Comparison of ENCODE assay signal across 20 cellular contexts in genomic region chr12:132476421-132476820, GRCh38. TPM values are rescaled to one million over a fixed set of nuclear protein-coding genes. Genes with fewer than 3 reads are reported as not detected.
A peak's percentile ranks its signal among the peaks of the same experiment; 100 is the strongest.
DNase-seq lines count a peak whose midpoint lies in the region; ATAC-seq and TF ChIP-seq lines count a peak whose summit lies in the region.
"Had no signal": no experiment of that assay in that cellular context is flagged by ENCODE, and none has a peak within 500 bp of the region (broad histone marks: within the 10 kb centered on the region; RNA-seq: fewer than 3 reads in every experiment).

No MANE protein-coding gene starts in this region.

- H3K4me1 Mint-ChIP-seq in T-helper 1 cell treated with Interleukin-12 subunit alpha and Interleukin-12 subunit beta and Interleukin-4 antibody, amounts not matched to agents 30 μg/mL and 1 μg/mL, for 36 hours (ENCODE audit: low read depth), result peaks cover 14% of the 10 kb centered on the region
- no peaks in the 10 kb centered on the region for H3K4me1 Mint-ChIP-seq in chondrocyte (ENCODE audit: low read depth)
- peaks cover 40% of the 10 kb centered on the region for H3K4me1 Mint-ChIP-seq in stimulated activated effector memory CD8-positive, alpha-beta T cell treated with anti-CD3 and anti-CD28 coated beads, Interleukin-12 subunit alpha, Interleukin-12 subunit beta, amount 100 ng/mL, for 72 hours

- H3K4me1 ChIP-seq in right cardiac atrium (ENCODE audit: control insufficient read depth, insufficient read depth, low read length) (no peaks in the 10 kb centered on the region), left ventricle myocardium inferior (no peaks in the 10 kb centered on the region), thyroid gland (no peaks in the 10 kb centered on the region)
- H3K4me1 ChIP-seq: adrenal gland, breast epithelium, uterus had no signal

- no peak for TF ChIP-seq POLR2A in thyroid gland (IDR thresholded peaks at IDR 0.05)

- H3K27me3 ChIP-seq in right cardiac atrium (ENCODE audit: control insufficient read depth, insufficient read depth) (no peaks in the 10 kb centered on the region), left ventricle myocardium inferior (ENCODE audit: low read depth) (peaks cover 32% of the 10 kb centered on the region), thyroid gland (no peaks in the 10 kb centered on the region)
- H3K27me3 ChIP-seq: uterus had no signal

- H3K27me3 Mint-ChIP-seq in T-helper 1 cell treated with Interleukin-12 subunit alpha and Interleukin-12 subunit beta and Interleukin-4 antibody, amounts not matched to agents 30 μg/mL and 1 μg/mL, for 36 hours (ENCODE audit: low read depth), result peaks cover 3% of the 10 kb centered on the region
- peaks cover 11% of the 10 kb centered on the region for H3K27me3 Mint-ChIP-seq in chondrocyte (ENCODE audit: low read depth)

- in situ Hi-C loops in G401 (cut with HindIII; ENCODE audit: low sequenced_read_pairs), result no loop called here

- H3K9me3 ChIP-seq in right cardiac atrium (ENCODE audit: control insufficient read depth, low read length), result no peaks in the 10 kb centered on the region
- no peaks in the 10 kb centered on the region for H3K9me3 ChIP-seq in left ventricle myocardium inferior (replicated peaks)
- H3K9me3 ChIP-seq in thyroid gland, result no peaks in the 10 kb centered on the region
- H3K9me3 ChIP-seq: adrenal gland, heart right ventricle, mucosa of descending colon, uterus had no signal

- DNase-seq in T-helper 1 cell (no peak), right cardiac atrium (peak in 2 of 3 donors; percentile 42 to 43), left ventricle myocardium inferior (no peak), chondrocyte (ENCODE audit: low spot score) (peak; percentile 90), thyroid gland (no peak), G401 (ENCODE audit: low spot score) (no peak)
- no peak for DNase-seq in stimulated activated effector memory CD8-positive, alpha-beta T cell treated with anti-CD3 and anti-CD28 coated beads, Interleukin-12 subunit alpha, Interleukin-12 subunit beta, amount 100 ng/mL, for 72 hours (ENCODE audit: low spot score in 2 of 2)
- DNase-seq: activated CD4-positive, CD25-positive, alpha-beta regulatory T cell treated with anti-CD3 and anti-CD28 coated beads, Interleukin-2, amount 50 U/mL, for 72 hours; adrenal gland; AML-193; heart right ventricle; NCI-H1417 treated with DMSO at 0.1 percent for 48 hours; NCI-H524; nucleus accumbens; retina; uterus had no signal

- H3K36me3 ChIP-seq in left ventricle myocardium inferior (no peaks in the 10 kb centered on the region), thyroid gland (no peaks in the 10 kb centered on the region)
- H3K36me3 ChIP-seq: adrenal gland, breast epithelium, heart right ventricle, uterus had no signal

- no peak overlapping the region for H3K27ac ChIP-seq in right cardiac atrium (ENCODE audit: low read length)
- H3K27ac ChIP-seq in left ventricle myocardium inferior (replicated peaks), result no peak overlapping the region
- H3K27ac ChIP-seq in thyroid gland, result no peak overlapping the region
- H3K27ac ChIP-seq: breast epithelium, SK-N-MC, uterus had no signal

- no peaks in the 10 kb centered on the region for H3K36me3 Mint-ChIP-seq in T-helper 1 cell treated with Interleukin-12 subunit alpha and Interleukin-12 subunit beta and Interleukin-4 antibody, amounts not matched to agents 30 μg/mL and 1 μg/mL, for 36 hours (ENCODE audit: low read depth)
- H3K36me3 Mint-ChIP-seq in chondrocyte (ENCODE audit: low read depth), result no peaks in the 10 kb centered on the region
- peaks cover 10% of the 10 kb centered on the region for H3K36me3 Mint-ChIP-seq in stimulated activated effector memory CD8-positive, alpha-beta T cell treated with anti-CD3 and anti-CD28 coated beads, Interleukin-12 subunit alpha, Interleukin-12 subunit beta, amount 100 ng/mL, for 72 hours

- intact Hi-C loops in right cardiac atrium (cut with DNase I), result no loop called here
- intact Hi-C loops in left ventricle myocardium inferior (cut with micrococcal nuclease), result no loop called here
- intact Hi-C loops in thyroid gland (cut with DNase I), result no loop called here

- H3K27ac Mint-ChIP-seq in T-helper 1 cell treated with Interleukin-12 subunit alpha and Interleukin-12 subunit beta and Interleukin-4 antibody, amounts not matched to agents 30 μg/mL and 1 μg/mL, for 36 hours, result peak overlapping the region; percentile 85
- H3K27ac Mint-ChIP-seq in chondrocyte (ENCODE audit: unreplicated experiment), result no peak overlapping the region
- peak overlapping the region; percentile 79 for H3K27ac Mint-ChIP-seq in stimulated activated effector memory CD8-positive, alpha-beta T cell treated with anti-CD3 and anti-CD28 coated beads, Interleukin-12 subunit alpha, Interleukin-12 subunit beta, amount 100 ng/mL, for 72 hours

- peaks cover 3% of the 10 kb centered on the region for H3K9me3 Mint-ChIP-seq in T-helper 1 cell treated with Interleukin-12 subunit alpha and Interleukin-12 subunit beta and Interleukin-4 antibody, amounts not matched to agents 30 μg/mL and 1 μg/mL, for 36 hours
- no peaks in the 10 kb centered on the region for H3K9me3 Mint-ChIP-seq in chondrocyte (ENCODE audit: low read depth)
- no peaks in the 10 kb centered on the region for H3K9me3 Mint-ChIP-seq in stimulated activated effector memory CD8-positive, alpha-beta T cell treated with anti-CD3 and anti-CD28 coated beads, Interleukin-12 subunit alpha, Interleukin-12 subunit beta, amount 100 ng/mL, for 72 hours

- H3K4me3 ChIP-seq in right cardiac atrium (ENCODE audit: low read length) (no peak overlapping the region), left ventricle myocardium inferior (no peak overlapping the region), thyroid gland (replicated peaks in 1 of 3) (no peak overlapping the region)
- H3K4me3 ChIP-seq: adrenal gland, breast epithelium, heart right ventricle, mucosa of descending colon, SK-N-MC, uterus had no signal

- H3K4me3 Mint-ChIP-seq in T-helper 1 cell treated with Interleukin-12 subunit alpha and Interleukin-12 subunit beta and Interleukin-4 antibody, amounts not matched to agents 30 μg/mL and 1 μg/mL, for 36 hours, result peak overlapping the region; percentile 10
- H3K4me3 Mint-ChIP-seq in chondrocyte (ENCODE audit: unreplicated experiment), result no peak overlapping the region
- H3K4me3 Mint-ChIP-seq in stimulated activated effector memory CD8-positive, alpha-beta T cell treated with anti-CD3 and anti-CD28 coated beads, Interleukin-12 subunit alpha, Interleukin-12 subunit beta, amount 100 ng/mL, for 72 hours, result peak overlapping the region; percentile 49

- WGBS in right cardiac atrium, result 90% methylated on average over 18 of the region's 18 CpGs
- 86 to 91% methylated on average over 13 to 16 of the region's 18 CpGs for WGBS in thyroid gland, 2 donors

- no peak for ATAC-seq in right cardiac atrium
- ATAC-seq in stimulated activated effector memory CD8-positive, alpha-beta T cell treated with anti-CD3 and anti-CD28 coated beads, Interleukin-12 subunit alpha, Interleukin-12 subunit beta, amount 100 ng/mL, for 72 hours, result no peak

- TF ChIP-seq CTCF in left ventricle myocardium inferior (IDR thresholded peaks at IDR 0.05; ENCODE audit: borderline replicate concordance) (no peak), chondrocyte (IDR thresholded peaks at IDR 0.05) (no peak), thyroid gland (IDR thresholded peaks at IDR 0.05) (no peak)

RNA-seq across cellular contexts. Expression of gene FBRSL1, which starts 13.5 kb away (rescaled TPM):
- total RNA-seq in right cardiac atrium, result 10 to 100 TPM; 50.4 to 65.0 (median 54.7) TPM
- polyA plus RNA-seq in right cardiac atrium, result 36.4 TPM
- total RNA-seq in left ventricle myocardium inferior, result 66.0 TPM
- total RNA-seq in chondrocyte, result 35.3 to 41.6 TPM (median 41.1 TPM) in 3 replicates
- 10 to 100 TPM in 2 of 4 donors, 1 to 10 TPM in 2; 9.2 to 19.7 (median 12.0) TPM for total RNA-seq in thyroid gland
- 9.5 and 10.2 TPM in 2 replicates for total RNA-seq in G401 (2014; rRNA removed; shearing (Covaris generic))

Comparison
In these comparisons a context has a peak if more than half of its experiments do, and no peak if none do; other contexts are left out.
1. DNase-seq: peak in right cardiac atrium (2 of 3) and chondrocyte (single experiment); none in T-helper 1 cell (0 of 5), left ventricle myocardium inferior (single experiment), stimulated activated effector memory CD8-positive, alpha-beta T cell treated with anti-CD3 and anti-CD28 coated beads, Interleukin-12 subunit alpha, Interleukin-12 subunit beta, amount 100 ng/mL, for 72 hours (0 of 2), thyroid gland (0 of 2) and G401 (single experiment).